Comparison of ENCODE assay signal across 8 cellular contexts in genomic region chr7:6590645-6591110, GRCh38. TPM values are rescaled to one million over a fixed set of nuclear protein-coding genes. Genes with fewer than 3 reads are reported as not detected.
DNase-seq lines count a peak whose midpoint lies in the region; ATAC-seq and TF ChIP-seq lines count a peak whose summit lies in the region.

No MANE protein-coding gene starts in this region.

- 10% methylated on average over 10 of the region's 10 CpGs for WGBS in tibial nerve, 2 donors

- peaks cover 0 to 25% (median 10%) of the 10 kb centered on the region in 4 donors for H3K4me1 ChIP-seq in tibial nerve

- no peak for TF ChIP-seq POLR2A in tibial nerve (IDR thresholded peaks at IDR 0.05)

- H3K4me3 ChIP-seq in tibial nerve: peak overlapping the region; percentile 59 to 93 (median 77)

- no peaks in the 10 kb centered on the region for H3K27me3 ChIP-seq in tibial nerve

- peaks cover 0 to 70% (median 20%) of the 10 kb centered on the region in 3 donors for H3K36me3 ChIP-seq in tibial nerve

- no peaks in the 10 kb centered on the region for H3K9me3 ChIP-seq in tibial nerve

- no peak for TF ChIP-seq EP300 in tibial nerve (IDR thresholded peaks at IDR 0.05)

- no peak for TF ChIP-seq CTCF in tibial nerve (IDR thresholded peaks at IDR 0.05)

- H3K27ac ChIP-seq in tibial nerve: peak overlapping the region in 3 of 4 donors; percentile 69 to 86 (median 82)

- DNase-seq in NCI-H2171 treated with DMSO at 0.1 percent for 48 hours (lab: John Stamatoyannopoulos, UW) (peak; percentile 54), NCI-H2171 (lab: John Stamatoyannopoulos, UW) (no peak), amniotic epithelial cell (ENCODE audit: low read depth) (peak; percentile 29), left lobe of liver (ENCODE audit: low spot score) (no peak), tibial nerve (ENCODE audit: low spot score in 2 of 2) (no peak), SIG-M5 (lab: John Stamatoyannopoulos, UW) (no peak)
- no peak for DNase-seq in activated CD4-positive, alpha-beta T cell treated with anti-CD3 and anti-CD28 coated beads, Interleukin-2, amount 50 U/mL, for 48 hours

- peak; percentile 22 for ATAC-seq in HG03571 (IDR thresholded peaks at IDR 0.05; ENCODE audit: unreplicated experiment)
- ATAC-seq in left lobe of liver: peak; percentile 42

RNA-seq across cellular contexts. Expression of gene INTS15, which starts 0.9 kb away (rescaled TPM):
- total RNA-seq in left lobe of liver: 14.1 TPM
- 10 to 100 TPM; 28.0 to 63.0 (median 34.0) TPM for total RNA-seq in tibial nerve

RNA-seq across cellular contexts. Expression of gene ZDHHC4, which starts 13.4 kb away (rescaled TPM):
- total RNA-seq in left lobe of liver (38.3 TPM), tibial nerve (10 to 100 TPM; 38.1 to 48.3 (median 43.2) TPM)

RNA-seq across cellular contexts. Expression of gene ZNF853, which starts 24.7 kb away (rescaled TPM):
- 0.10 TPM for total RNA-seq in left lobe of liver
- total RNA-seq in tibial nerve: 10 to 100 TPM in 3 of 4 donors, 1 to 10 TPM in 1; 8.2 to 18.2 (median 12.7) TPM

RNA-seq across cellular contexts. Expression of gene GRID2IP, which starts 39.4 kb away (rescaled TPM):
- total RNA-seq in left lobe of liver: not detected
- total RNA-seq in tibial nerve: not detected

RNA-seq across cellular contexts. Expression of gene ZNF316, which starts 46.4 kb away (rescaled TPM):
- total RNA-seq in left lobe of liver: 18.6 TPM
- 10 to 100 TPM; 32.1 to 77.7 (median 36.2) TPM for total RNA-seq in tibial nerve

Comparison
In these comparisons a context has a peak if more than half of its experiments do, and no peak if none do; other contexts are left out.
1. DNase-seq: peak in NCI-H2171 treated with DMSO at 0.1 percent for 48 hours (single experiment) and amniotic epithelial cell (single experiment); none in NCI-H2171 (single experiment), left lobe of liver (single experiment), tibial nerve (0 of 2), SIG-M5 (single experiment) and activated CD4-positive, alpha-beta T cell treated with anti-CD3 and anti-CD28 coated beads, Interleukin-2, amount 50 U/mL, for 48 hours (0 of 2).